10 cellular contexts compared by ENCODE assay signal in the genomic region with DNA sequence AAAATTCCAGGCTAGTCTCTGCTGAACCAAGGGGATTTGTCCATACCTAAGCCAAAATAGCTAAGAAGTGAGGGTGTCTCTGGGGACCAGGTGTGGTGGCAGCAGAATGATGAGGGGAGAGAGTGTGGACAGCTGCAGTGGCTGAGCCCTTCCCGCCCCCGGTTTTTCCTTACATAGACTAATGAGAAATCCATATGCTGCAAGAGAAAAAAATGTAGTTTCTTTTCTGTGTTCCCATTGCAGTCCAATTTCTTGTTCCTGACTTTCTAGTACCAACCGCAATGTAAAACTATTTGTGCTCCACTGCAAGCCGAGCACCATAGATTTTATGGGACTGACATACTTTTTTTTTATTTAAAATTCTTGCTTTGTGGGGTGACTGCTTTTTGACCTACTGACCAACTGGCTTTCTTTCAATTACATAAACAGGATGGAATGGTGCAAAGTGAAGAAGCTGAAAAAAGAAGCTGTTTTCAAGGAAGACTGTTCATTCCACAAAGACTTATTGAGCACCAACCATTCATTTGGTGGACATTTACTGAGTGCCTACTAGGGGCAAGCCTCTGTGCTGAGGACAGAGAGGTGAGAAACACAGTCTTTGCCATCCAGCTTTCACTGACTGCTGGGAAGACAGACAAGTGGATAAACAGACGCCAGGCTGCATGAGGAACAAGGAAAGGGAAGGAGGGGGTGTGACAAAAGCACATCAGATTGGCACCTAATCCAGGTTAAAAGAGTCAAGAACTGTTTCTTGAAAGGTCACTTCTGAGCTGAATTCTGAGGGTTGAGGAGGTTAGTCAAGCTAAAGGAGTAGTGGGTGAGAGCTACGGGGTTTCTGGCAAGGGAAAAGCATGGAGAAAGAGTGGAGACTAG. TPM values are rescaled to one million over a fixed set of nuclear protein-coding genes. Genes with fewer than 3 reads are reported as not detected.
DNase-seq lines count a peak whose midpoint lies in the region; ATAC-seq, FAIRE-seq and TF ChIP-seq lines count a peak whose summit lies in the region.
"Had no signal": no experiment of that assay in that cellular context is flagged by ENCODE, and none has a peak within 500 bp of the region (broad histone marks: within the 10 kb centered on the region; RNA-seq: fewer than 3 reads in every experiment).

No MANE protein-coding gene starts in this region.

- intact Hi-C loops in breast epithelium (cut with DNase I; ENCODE audit: low total_unique reads) (no loop called here), testis (cut with DNase I; ENCODE audit: low total_unique reads) (no loop called here)

- H3K36me3 ChIP-seq in breast epithelium (no peaks in the 10 kb centered on the region), testis (ENCODE audit: low read depth, missing control alignments) (no peaks in the 10 kb centered on the region)

- H3K27me3 ChIP-seq in breast epithelium (no peaks in the 10 kb centered on the region), testis (no peaks in the 10 kb centered on the region)

- DNase-seq in AG10803 (ENCODE audit: low read depth) = peak; percentile 86
- DNase-seq in NCI-H146 (lab: John Stamatoyannopoulos, UW) = peak; percentile 67
- no peak for DNase-seq in breast epithelium (ENCODE audit: low spot score in 2 of 2)
- peak; percentile 6 to 48 for DNase-seq in lung microvascular endothelial cell (ENCODE audit: low read depth in 2 of 2)
- no peak for DNase-seq in testis
- DNase-seq in GM12891 (ENCODE audit: insufficient read length, low spot score) = no peak

- ATAC-seq in GM21381 (IDR thresholded peaks at IDR 0.05; ENCODE audit: unreplicated experiment) (no peak), GM19397 (IDR thresholded peaks at IDR 0.05; ENCODE audit: unreplicated experiment) (no peak)

- H3K4me1 ChIP-seq in breast epithelium (no peaks in the 10 kb centered on the region), testis (peaks cover 5% of the 10 kb centered on the region)

- WGBS in testis, 2 donors = 43 to 61% methylated on average over 6 of the region's 6 CpGs

- H3K27ac ChIP-seq in breast epithelium (peak overlapping the region; percentile 50 to 65), testis (peak overlapping the region in 1 of 2 donors; percentile 12)

- no peaks in the 10 kb centered on the region for H3K9me3 ChIP-seq in breast epithelium
- no peaks in the 10 kb centered on the region for H3K9me3 ChIP-seq in testis

- TF ChIP-seq POLR2A in breast epithelium (IDR thresholded peaks at IDR 0.05) (no peak), testis (IDR thresholded peaks at IDR 0.05) (no peak), GM12891 (IDR thresholded peaks at IDR 0.05; ENCODE audit: low read depth, low read length) (no peak)

- peak overlapping the region; percentile 51 for H3K4me3 ChIP-seq in AG10803 (ENCODE audit: low read length)
- peak overlapping the region in 2 of 3 donors; percentile 10 to 17 for H3K4me3 ChIP-seq in breast epithelium
- no peak overlapping the region for H3K4me3 ChIP-seq in testis

- FAIRE-seq in GM12891 (lab: Jason Lieb, UNC) = no peak

- TF ChIP-seq CTCF in AG10803 (conservative IDR thresholded peaks at IDR 0.05; ENCODE audit: low read length) = no peak
- no peak for TF ChIP-seq CTCF in breast epithelium (IDR thresholded peaks at IDR 0.05)
- TF ChIP-seq CTCF in testis (IDR thresholded peaks at IDR 0.05) = no peak

TF ChIP-seq in GM12891, 5 proteins besides CTCF, POLR2A, EP300 and RAD21:
- TF ChIP-seq POU2F2 (IDR thresholded peaks at IDR 0.05; ENCODE audit: low read depth, low read length) (no peak), PAX5 (IDR thresholded peaks at IDR 0.05; ENCODE audit: insufficient read depth, low read length, severe bottlenecking) (no peak), TAF1 (IDR thresholded peaks at IDR 0.05; ENCODE audit: low read depth, low read length) (no peak), POLR2AphosphoS5 (IDR thresholded peaks at IDR 0.05; ENCODE audit: low read depth, low read length) (no peak), SPI1 (IDR thresholded peaks at IDR 0.05; ENCODE audit: low read depth, low read length) (no peak)

RNA-seq across cellular contexts. Expression of a gene that starts 9.7 kb away (rescaled TPM):
- total RNA-seq in breast epithelium = 1 to 10 TPM; 5.9 to 8.9 (median 7.0) TPM
- total RNA-seq in lung microvascular endothelial cell = 1.6 and 3.1 TPM in 2 replicates
- total RNA-seq in testis = 10 to 100 TPM; 59.0 to 91.6 TPM
- polyA plus RNA-seq in testis (ENCODE audit: insufficient read depth, low read depth, low replicate concordance) = 209 TPM
- 7.8 TPM for polyA plus RNA-seq in GM12891 (2012; ENCODE audit: low read depth, missing spikeins)

RNA-seq across cellular contexts. Expression of a gene that starts 50.8 kb away (rescaled TPM):
- under 1 TPM in 2 of 3 donors, not detected in 1; 0.73 to 0.96 TPM for total RNA-seq in breast epithelium
- total RNA-seq in lung microvascular endothelial cell = not detected in 2 replicates
- 1 to 10 TPM; 3.0 to 3.9 TPM for total RNA-seq in testis
- polyA plus RNA-seq in testis (ENCODE audit: insufficient read depth, low read depth, low replicate concordance) = 2.5 TPM
- polyA plus RNA-seq in GM12891 (2012; ENCODE audit: low read depth, missing spikeins) = not detected
- total RNA-seq: pulmonary artery endothelial cell, SK-MEL-5 had no signal

Comparison
In these comparisons a context has a peak if more than half of its experiments do, and no peak if none do; other contexts are left out.
1. DNase-seq: peak in AG10803 (single experiment), NCI-H146 (single experiment) and lung microvascular endothelial cell (2 of 2); none in breast epithelium (0 of 2), testis (single experiment) and GM12891 (single experiment).
2. H3K4me3 ChIP-seq: peak in AG10803 (single experiment) and breast epithelium (2 of 3); none in testis (0 of 2).
3. RNA of a gene that starts 9.7 kb away (total RNA-seq): 59.0 to 91.6 TPM in testis; 5.9 to 8.9 TPM in breast epithelium and 1.6 to 3.1 TPM in lung microvascular endothelial cell; every median in the first group is over 4 times any median in the second.